Comparison of ENCODE assay signal across 16 cellular contexts in genomic region chr5:23274156-23274555, GRCh38.
A peak's percentile ranks its signal among the peaks of the same experiment; 100 is the strongest.
DNase-seq lines count a peak whose midpoint lies in the region; ATAC-seq and TF ChIP-seq lines count a peak whose summit lies in the region.
"Had no signal": no experiment of that assay in that cellular context is flagged by ENCODE, and none has a peak within 500 bp of the region (broad histone marks: within the 10 kb centered on the region; RNA-seq: fewer than 3 reads in every experiment).

No MANE protein-coding gene starts in this region.

- intact Hi-C loops in aorta (cut with DNase I), result no loop called here

- POLR2A ChIA-PET in RWPE1 (lab: Yijun Ruan, JAX; ENCODE audit: low non-redundant PET), result no interaction called here

- H3K27me3 ChIP-seq in aorta (ENCODE audit: control insufficient read depth in 1 of 2, insufficient read depth in 2 of 2, low read length in 1 of 2), result no peaks in the 10 kb centered on the region
- H3K27me3 ChIP-seq: BE2C had no signal

- no peak overlapping the region for H3K4me3 ChIP-seq in aorta (ENCODE audit: low read length in 2 of 2)

- 62 to 72% methylated on average over 3 of the region's 3 CpGs for WGBS in aorta, 2 donors

- CTCF ChIA-PET in RWPE1 (lab: Yijun Ruan, JAX), result no interaction called here

- H3K9me3 ChIP-seq in aorta (ENCODE audit: control insufficient read depth, low read length), result no peaks in the 10 kb centered on the region
- H3K9me3 ChIP-seq: BE2C had no signal

- TF ChIP-seq CTCF in RWPE1 (conservative IDR thresholded peaks at IDR 0.05; ENCODE audit: low read depth), result no peak

- H3K36me3 ChIP-seq in aorta (ENCODE audit: control insufficient read depth in 1 of 2, insufficient read depth in 2 of 2, low read length in 1 of 2), result no peaks in the 10 kb centered on the region
- H3K36me3 ChIP-seq: BE2C had no signal

- H3K4me1 ChIP-seq in aorta (ENCODE audit: control insufficient read depth in 1 of 2, insufficient read depth in 2 of 2, low read length in 2 of 2), result no peaks in the 10 kb centered on the region
- H3K4me1 ChIP-seq: BE2C had no signal

- H3K27ac ChIP-seq in RWPE1, result no peak overlapping the region
- peak overlapping the region; percentile 64 for H3K27ac ChIP-seq in epithelial cell of prostate
- H3K27ac ChIP-seq in aorta (ENCODE audit: low read depth in 1 of 2, low read length in 2 of 2), result no peak overlapping the region

- DNase-seq in NCI-H1694 (lab: John Stamatoyannopoulos, UW), result peak; percentile 89
- peak; percentile 80 for DNase-seq in NCI-H2171 (lab: John Stamatoyannopoulos, UW)
- DNase-seq in RWPE1 (ENCODE audit: low spot score), result peak; percentile 4
- DNase-seq in epithelial cell of prostate (ENCODE audit: low read depth, low spot score), result no peak
- DNase-seq in aorta, result no peak
- DNase-seq: ACHN; BE2C; C1 segment of cervical spinal cord; CD4-positive, CD25-positive, alpha-beta regulatory T cell; CD8-positive, alpha-beta memory T cell; COR-L47; DMS 273 treated with DMSO at 0.1 percent for 48 hours; H9 had no signal

- ATAC-seq in HG02610 (IDR thresholded peaks at IDR 0.05; ENCODE audit: unreplicated experiment), result no peak
- no peak for ATAC-seq in GM18870 (IDR thresholded peaks at IDR 0.05; ENCODE audit: unreplicated experiment)
- no peak for ATAC-seq in aorta (ENCODE audit: low FRiP score)
- ATAC-seq: HepG2 had no signal

Comparison
In these comparisons a context has a peak if more than half of its experiments do, and no peak if none do; other contexts are left out.
1. DNase-seq: peak in NCI-H1694 (single experiment), NCI-H2171 (single experiment) and RWPE1 (single experiment); none in epithelial cell of prostate (single experiment) and aorta (0 of 2).